Comparison of ENCODE assay signal across 24 cellular contexts in the genomic region with DNA sequence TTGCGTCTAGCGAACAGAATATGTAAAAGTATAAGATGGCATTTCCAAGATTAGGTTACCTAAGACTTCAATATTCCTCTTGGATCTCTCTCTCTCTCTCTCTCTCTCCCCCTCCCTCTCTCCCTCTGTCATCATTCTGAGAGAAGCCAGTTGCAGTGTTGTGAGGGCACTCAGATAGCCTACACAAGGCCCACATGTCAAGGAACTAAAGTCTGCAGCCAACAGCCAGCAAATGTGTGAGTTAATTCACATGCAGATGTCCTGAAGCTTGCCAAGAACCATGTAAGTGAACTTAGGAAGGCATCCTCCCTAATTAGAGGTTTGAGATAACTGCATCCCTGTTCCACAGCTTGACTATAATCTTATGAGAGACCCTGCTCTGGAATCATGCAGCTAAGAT.
"Had no signal": no experiment of that assay in that cellular context is flagged by ENCODE, and none has a peak within 500 bp of the region (broad histone marks: within the 10 kb centered on the region; RNA-seq: fewer than 3 reads in every experiment).

No MANE protein-coding gene starts in this region.

- H3K4me1 Mint-ChIP-seq: natural killer cell had no signal

- H3K27me3 Mint-ChIP-seq: activated naive CD8-positive, alpha-beta T cell had no signal

- H3K27ac Mint-ChIP-seq: activated naive CD8-positive, alpha-beta T cell; natural killer cell; T-helper 1 cell treated with Interleukin-12 subunit alpha and Interleukin-12 subunit beta and Interleukin-4 antibody, amounts not matched to agents 30 μg/mL and 1 μg/mL, for 36 hours had no signal

- H3K36me3 Mint-ChIP-seq: activated naive CD8-positive, alpha-beta T cell had no signal

- ATAC-seq: activated CD4-positive, CD25-positive, alpha-beta regulatory T cell treated with anti-CD3 and anti-CD28 coated beads, Interleukin-2, amount 50 U/mL, for 24 hours; body of pancreas; left lung; lower lobe of right lung; natural killer cell; pancreas; psoas muscle had no signal

- H3K4me1 ChIP-seq: adrenal gland, body of pancreas, left lung, lower lobe of right lung, pancreas, psoas muscle, sigmoid colon, transverse colon had no signal

- H3K27me3 ChIP-seq: adrenal gland, body of pancreas, left lung, neutrophil, pancreas, sigmoid colon, transverse colon had no signal

- H3K4me3 Mint-ChIP-seq: activated naive CD8-positive, alpha-beta T cell; natural killer cell; T-helper 1 cell treated with Interleukin-12 subunit alpha and Interleukin-12 subunit beta and Interleukin-4 antibody, amounts not matched to agents 30 μg/mL and 1 μg/mL, for 36 hours had no signal

- H3K27ac ChIP-seq: adrenal gland, body of pancreas, left lung, lower lobe of right lung, neutrophil, pancreas, psoas muscle, sigmoid colon, transverse colon, VCaP had no signal

- H3K9me3 ChIP-seq: adrenal gland, body of pancreas, left lung, lower lobe of right lung, neutrophil, pancreas, psoas muscle, transverse colon had no signal

- DNase-seq: activated CD4-positive, alpha-beta T cell treated with anti-CD3 and anti-CD28 coated beads for 48 hours; activated CD4-positive, alpha-beta T cell treated with anti-CD3 and anti-CD28 coated beads, Interleukin-2, amount 50 U/mL, for 48 hours; activated CD8-positive, alpha-beta memory T cell treated with anti-CD3 and anti-CD28 coated beads for 24 hours; activated effector memory CD4-positive, alpha-beta T cell treated with Interleukin-2 at 50 U/mL for 16 hours; activated naive CD4-positive, alpha-beta T cell treated with Interleukin-2 at 50 U/mL for 16 hours; adrenal gland; aorta; body of pancreas; effector CD8-positive, alpha-beta T cell; left lung; lower lobe of right lung; mesenchymal stem cell; natural killer cell; pancreas; psoas muscle; sigmoid colon; stimulated activated naive CD4-positive, alpha-beta T cell; T-helper 9 cell; transverse colon had no signal

- H3K36me3 ChIP-seq: adrenal gland, left lung, lower lobe of right lung, neutrophil, pancreas, sigmoid colon, transverse colon had no signal

- H3K4me3 ChIP-seq: adrenal gland, body of pancreas, left lung, lower lobe of right lung, pancreas, psoas muscle, sigmoid colon, transverse colon had no signal
